ENCODE assay signal across 10 cellular contexts in the genomic region with DNA sequence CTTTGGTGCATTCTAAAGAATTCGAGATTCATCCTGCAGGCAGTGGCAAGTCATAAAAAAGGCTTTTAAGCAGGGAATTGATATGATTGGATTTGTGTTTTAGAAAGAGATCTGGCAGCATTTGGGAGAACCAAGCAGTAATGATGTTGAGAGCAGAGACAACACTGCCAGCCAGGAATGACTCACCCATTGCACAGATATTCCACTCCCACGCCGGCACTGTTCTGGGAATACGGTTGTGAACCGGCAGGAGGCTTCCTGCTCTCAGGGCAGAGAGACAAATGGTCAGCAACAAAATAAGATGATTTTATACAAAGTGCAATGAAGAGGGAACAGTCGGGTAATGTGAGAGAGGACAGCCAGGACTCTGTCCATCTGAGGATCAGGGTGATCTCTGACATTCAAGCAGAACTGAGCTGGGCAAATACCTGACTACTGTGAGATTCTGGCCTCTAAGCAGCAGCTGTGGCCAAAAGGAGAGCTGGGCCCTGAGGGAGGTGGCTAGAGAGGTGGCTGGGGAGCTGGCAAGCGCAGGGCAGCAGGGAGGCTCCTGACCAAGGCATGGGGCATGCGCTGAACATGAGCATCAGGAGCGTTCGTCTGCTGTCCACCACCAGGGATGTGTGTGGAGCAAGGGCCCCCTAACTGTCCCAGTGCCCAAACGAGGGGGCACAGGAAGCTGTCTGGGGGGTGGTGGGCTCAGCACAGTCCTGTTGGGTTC. TPM values are rescaled to one million over a fixed set of nuclear protein-coding genes. Genes with fewer than 3 reads are reported as not detected.
A peak's percentile ranks its signal among the peaks of the same experiment; 100 is the strongest.
DNase-seq lines count a peak whose midpoint lies in the region; ATAC-seq and TF ChIP-seq lines count a peak whose summit lies in the region.
"Had no signal": no experiment of that assay in that cellular context is flagged by ENCODE, and none has a peak within 500 bp of the region (broad histone marks: within the 10 kb centered on the region; RNA-seq: fewer than 3 reads in every experiment).

No MANE protein-coding gene starts in this region.

- H3K27ac ChIP-seq in body of pancreas (peak overlapping the region in 1 of 4 donors; percentile 31), left ventricle myocardium inferior (replicated peaks) (peak overlapping the region; percentile 70)
- H3K27ac ChIP-seq: HL-60 had no signal

- ATAC-seq in body of pancreas (peak; percentile 69), HG02571 (IDR thresholded peaks at IDR 0.05; ENCODE audit: unreplicated experiment) (no peak), HG02938 (IDR thresholded peaks at IDR 0.05; ENCODE audit: unreplicated experiment) (no peak)

- H3K36me3 ChIP-seq in body of pancreas (replicated peaks in 1 of 2; ENCODE audit: insufficient read depth in 1 of 2, low read depth in 2 of 2) = no peaks in the 10 kb centered on the region
- H3K36me3 ChIP-seq in left ventricle myocardium inferior = no peaks in the 10 kb centered on the region
- H3K36me3 ChIP-seq: Peyer's patch had no signal

- WGBS in body of pancreas, 2 donors = 88 to 94% methylated on average over 9 to 11 of the region's 11 CpGs

- TF ChIP-seq POLR2A in body of pancreas (IDR thresholded peaks at IDR 0.05) = no peak

- TF ChIP-seq CTCF in body of pancreas (IDR thresholded peaks at IDR 0.05) = no peak
- no peak for TF ChIP-seq CTCF in left ventricle myocardium inferior (IDR thresholded peaks at IDR 0.05; ENCODE audit: borderline replicate concordance)

- DNase-seq in HCEC 1CT = peak; percentile 81
- peak in 3 of 4 donors; percentile 43 to 58 (median 45) for DNase-seq in body of pancreas
- DNase-seq in left ventricle myocardium inferior = peak; percentile 69
- peak; percentile 96 for DNase-seq in stromal cell of bone marrow (ENCODE audit: low read depth)
- DNase-seq in NOMO-1 treated with DMSO at 0.1 percent for 48 hours (lab: John Stamatoyannopoulos, UW; ENCODE audit: unreplicated experiment) = no peak
- no peak for DNase-seq in NCI-H2107 (lab: John Stamatoyannopoulos, UW)

- intact Hi-C loops in body of pancreas (cut with DNase I) = no loop called here
- intact Hi-C loops in left ventricle myocardium inferior (cut with micrococcal nuclease) = no loop called here

- H3K27me3 ChIP-seq in body of pancreas (no peaks in the 10 kb centered on the region), left ventricle myocardium inferior (ENCODE audit: low read depth) (peaks cover 51% of the 10 kb centered on the region)
- H3K27me3 ChIP-seq: Peyer's patch had no signal

- H3K9me3 ChIP-seq in body of pancreas (no peaks in the 10 kb centered on the region), left ventricle myocardium inferior (replicated peaks) (no peaks in the 10 kb centered on the region)
- H3K9me3 ChIP-seq: Peyer's patch had no signal

- H3K4me3 ChIP-seq in body of pancreas = no peak overlapping the region
- H3K4me3 ChIP-seq in left ventricle myocardium inferior = no peak overlapping the region
- H3K4me3 ChIP-seq: Peyer's patch had no signal

- peaks cover 10% of the 10 kb centered on the region for H3K4me1 ChIP-seq in body of pancreas
- peaks cover 37% of the 10 kb centered on the region for H3K4me1 ChIP-seq in left ventricle myocardium inferior

RNA-seq across cellular contexts. Expression of gene PLXNA1, which starts 56.1 kb away (rescaled TPM):
- total RNA-seq in body of pancreas = 10 to 100 TPM; 13.2 to 25.1 TPM
- total RNA-seq in left ventricle myocardium inferior = 26.4 TPM

Comparison
In these comparisons a context has a peak if more than half of its experiments do, and no peak if none do; other contexts are left out.
1. DNase-seq: peak in HCEC 1CT (single experiment), body of pancreas (3 of 4), left ventricle myocardium inferior (single experiment) and stromal cell of bone marrow (single experiment); none in NOMO-1 treated with DMSO at 0.1 percent for 48 hours (single experiment) and NCI-H2107 (single experiment).